In genomic region chr19:58203814-58204475, GRCh38 we compare ENCODE assay signal across 20 cellular contexts. TPM values are rescaled to one million over a fixed set of nuclear protein-coding genes. Genes with fewer than 3 reads are reported as not detected.
DNase-seq lines count a peak whose midpoint lies in the region; ATAC-seq, FAIRE-seq and TF ChIP-seq lines count a peak whose summit lies in the region.
"Had no signal": no experiment of that assay in that cellular context is flagged by ENCODE, and none has a peak within 500 bp of the region (broad histone marks: within the 10 kb centered on the region; RNA-seq: fewer than 3 reads in every experiment).

No MANE protein-coding gene starts in this region.

- H3K56ac ChIP-seq in H1 (replicated peaks; ENCODE audit: insufficient read length, low read depth, low read length): no peak overlapping the region

- ATAC-seq in left lobe of liver: no peak
- no peak for ATAC-seq in mucosa of descending colon
- ATAC-seq: activated T-cell treated with anti-CD3 and anti-CD28 coated beads, Interleukin-2, amount 50 U/mL, for 4 hours had no signal

- H3K36me3 ChIP-seq in HUES64 (ENCODE audit: insufficient read depth, low read length): peaks cover 67% of the 10 kb centered on the region
- peaks cover 20 to 94% (median 49%) of the 10 kb centered on the region in 4 experiments for H3K36me3 ChIP-seq in H1 (ENCODE audit: control insufficient read depth in 2 of 4, insufficient read depth in 4 of 4, low read length in 3 of 4)
- peaks cover 62 to 74% (median 73%) of the 10 kb centered on the region in 3 donors for H3K36me3 ChIP-seq in skeletal muscle tissue (ENCODE audit: control insufficient read depth in 3 of 3, insufficient read depth in 3 of 3, low read length in 3 of 3)
- peaks cover 31% of the 10 kb centered on the region for H3K36me3 ChIP-seq in mucosa of descending colon (ENCODE audit: low read depth)

- H4K5ac ChIP-seq in H1 (ENCODE audit: insufficient read length, low read depth, low read length): no peak overlapping the region

- H4K8ac ChIP-seq in H1 (ENCODE audit: extremely low read depth, insufficient read depth, low read length): no peak overlapping the region; the same call in 1 of the 2 replicates

- H4K20me1 ChIP-seq in H1 (replicated peaks in 1 of 2; ENCODE audit: control insufficient read depth in 1 of 2, insufficient read depth in 2 of 2, low read length in 2 of 2): no peaks in the 10 kb centered on the region

- 96% methylated on average over 49 of the region's 49 CpGs for WGBS in HUES64
- WGBS in H1 (ENCODE audit: extremely low coverage in 1 of 2, insufficient coverage in 1 of 2, insufficient read length in 1 of 2, insufficient replicate concordance in 2 of 2, low coverage in 1 of 2, low lambda C conversion rate in 2 of 2, missing lambda C conversion rate in 1 of 2), 2 experiments: 92% methylated on average over 46 of the region's 49 CpGs; no CpG with 5 or more reads in 1 of the 2 experiments

- no peaks in the 10 kb centered on the region for H3K4me1 ChIP-seq in HUES64 (ENCODE audit: insufficient read depth, low read length)
- no peaks in the 10 kb centered on the region for H3K4me1 ChIP-seq in H1 (replicated peaks in 1 of 4; ENCODE audit: control insufficient read depth in 3 of 4, insufficient read depth in 4 of 4, low read length in 3 of 4)
- H3K4me1 ChIP-seq in skeletal muscle tissue (ENCODE audit: control insufficient read depth in 3 of 3, insufficient read depth in 3 of 3, low read length in 3 of 3): no peaks in the 10 kb centered on the region
- no peaks in the 10 kb centered on the region for H3K4me1 ChIP-seq in mucosa of descending colon (ENCODE audit: low read depth)
- H3K4me1 ChIP-seq: adrenal gland, parathyroid adenoma, vagina had no signal

- no peak for TF ChIP-seq EP300 in H1 (IDR thresholded peaks at IDR 0.05; ENCODE audit: borderline replicate concordance in 1 of 2, low read depth in 2 of 2, low read length in 2 of 2)

- no peak overlapping the region for H2AFZ ChIP-seq in H1 (ENCODE audit: low read length)
- H2AFZ ChIP-seq: parathyroid adenoma had no signal

- no peak for TF ChIP-seq POLR2A in H1 (IDR thresholded peaks at IDR 0.05; ENCODE audit: control extremely low read depth in 1 of 2, low read depth in 2 of 2, low read length in 2 of 2)

- no peak overlapping the region for H3K14ac ChIP-seq in H1 (ENCODE audit: insufficient read length)

- H2BK5ac ChIP-seq in H1 (ENCODE audit: low read depth, low read length): peak overlapping the region; percentile 44; the same call in 1 of the 2 replicates

- no peak overlapping the region for H3K4me2 ChIP-seq in H1 (ENCODE audit: insufficient read depth in 1 of 2, low read depth in 2 of 2, low read length in 2 of 2)

- H3K23ac ChIP-seq in H1 (ENCODE audit: insufficient read length): no peak overlapping the region

- no peak for TF ChIP-seq RAD21 in H1 (IDR thresholded peaks at IDR 0.05 in 1 of 2, conservative IDR thresholded peaks at IDR 0.05 in 1 of 2; ENCODE audit: low read depth in 2 of 2, low read length in 2 of 2)

- H3K27me3 ChIP-seq in HUES64 (ENCODE audit: insufficient read depth, low read length): no peaks in the 10 kb centered on the region
- H3K27me3 ChIP-seq in H1 (replicated peaks in 1 of 4; ENCODE audit: control insufficient read depth in 3 of 4, extremely low read depth in 1 of 4, insufficient read depth in 3 of 4, low read length in 3 of 4): no peaks in the 10 kb centered on the region
- H3K27me3 ChIP-seq in skeletal muscle tissue (ENCODE audit: control insufficient read depth in 3 of 3, insufficient read depth in 3 of 3, low read length in 3 of 3): no peaks in the 10 kb centered on the region
- H3K27me3 ChIP-seq: adrenal gland, vagina had no signal

- CTCF ChIA-PET in H1 (lab: Charles Lee; ENCODE audit: partially characterized antibody): interaction anchor here (0.6 to 1.3 kb wide), 2 partner anchors 72 to 106 kb away, joined by 3 read pairs; no protein-coding TSS in a partner anchor

- POLR2A ChIA-PET in H1 (lab: Charles Lee; ENCODE audit: partially characterized antibody): interaction anchor here (0.7 to 6.1 kb wide), 17 partner anchors 8 to 269 kb away, joined by 3 to 37 read pairs (median 6); partner anchors contain the start of genes ZNF274, ZNF418, ZNF544 and ZNF606

- H3K4ac ChIP-seq in H1 (replicated peaks; ENCODE audit: insufficient read length, low read depth, low read length): no peak overlapping the region

- 0 out of 2 replicates have a peak, but pooled peaks cover 2% of the 10 kb centered on the region for H3K79me1 ChIP-seq in H1 (ENCODE audit: low read depth, low read length)

- H2AK5ac ChIP-seq in H1 (ENCODE audit: low read depth, low read length): no peak overlapping the region

- no peak overlapping the region for H2BK12ac ChIP-seq in H1 (ENCODE audit: low read depth, low read length)

- peaks cover 62% of the 10 kb centered on the region for H3K9me3 ChIP-seq in HUES64 (ENCODE audit: insufficient read depth, low read depth, low read length)
- peaks cover 74 to 77% of the 10 kb centered on the region in 2 experiments for H3K9me3 ChIP-seq in H1 (ENCODE audit: insufficient read depth in 2 of 2, low read depth in 1 of 2, low read length in 1 of 2)
- peaks cover 69 to 88% (median 78%) of the 10 kb centered on the region in 3 donors for H3K9me3 ChIP-seq in skeletal muscle tissue (ENCODE audit: control insufficient read depth in 3 of 3, low read length in 3 of 3)
- peaks cover 100% of the 10 kb centered on the region for H3K9me3 ChIP-seq in mucosa of descending colon

- peaks cover 0 to 6% of the 10 kb centered on the region in 2 experiments; a peak in 1 of 4 replicates for H3K79me2 ChIP-seq in H1 (ENCODE audit: control insufficient read depth in 1 of 2, insufficient read depth in 2 of 2, low read length in 2 of 2)
- H3K79me2 ChIP-seq: parathyroid adenoma had no signal

- DNase-seq in H1 (ENCODE audit: low read depth in 1 of 2, low spot score in 2 of 2) (no peak), left lobe of liver (ENCODE audit: low spot score) (peak; percentile 40), KG1 (lab: John Stamatoyannopoulos, UW) (no peak), mucosa of descending colon (no peak)
- no peak for DNase-seq in NK-92 treated with Interleukin-12 subunit alpha and Interleukin-12 subunit beta, amount 100 ng/mL, for 24 hours (lab: John Stamatoyannopoulos, UW)
- DNase-seq: activated CD4-positive, alpha-beta T cell treated with anti-CD3 and anti-CD28 coated beads for 48 hours; activated naive CD4-positive, alpha-beta T cell; activated T-cell treated with anti-CD3 and anti-CD28 coated beads, Interleukin-2, amount 50 U/mL, for 4 hours; adrenal gland; CD4-positive, CD25-positive, alpha-beta regulatory T cell; HCEC 1CT; left cardiac atrium; NCI-H2081; NCI-H345; NCI-H748 treated with DMSO at 0.1 percent for 48 hours; RPMI8226 had no signal

- H4K91ac ChIP-seq in H1 (replicated peaks; ENCODE audit: insufficient read length, low read length): no peak overlapping the region

- H3K23me2 ChIP-seq in H1 (ENCODE audit: low read depth, low read length): no peaks in the 10 kb centered on the region

- no peak overlapping the region for H2BK120ac ChIP-seq in H1 (replicated peaks; ENCODE audit: low read depth, low read length)

- intact Hi-C loops in mucosa of descending colon (cut with DNase I, micrococcal nuclease): no loop called here

- peak overlapping the region; percentile 60 for H3K4me3 ChIP-seq in HUES64 (ENCODE audit: low read length)
- H3K4me3 ChIP-seq in H1 (ENCODE audit: extremely low read depth in 1 of 4, insufficient read depth in 2 of 4, low read depth in 3 of 4, low read length in 4 of 4): no peak overlapping the region
- peak overlapping the region; percentile 11 to 45 (median 19) for H3K4me3 ChIP-seq in skeletal muscle tissue (ENCODE audit: low read length in 3 of 3)
- no peak overlapping the region for H3K4me3 ChIP-seq in mucosa of descending colon
- H3K4me3 ChIP-seq: adrenal gland, vagina had no signal

- no peak overlapping the region for H3K27ac ChIP-seq in HUES64 (ENCODE audit: low read depth, low read length)
- H3K27ac ChIP-seq in H1 (ENCODE audit: low read depth, low read length): no peak overlapping the region
- no peak overlapping the region for H3K27ac ChIP-seq in skeletal muscle tissue (ENCODE audit: low read depth, low read length)
- H3K27ac ChIP-seq: adrenal gland, parathyroid adenoma, vagina had no signal

- no peak for FAIRE-seq in H1 (lab: Jason Lieb, UNC)

- no peak overlapping the region for H2BK20ac ChIP-seq in H1 (ENCODE audit: low read length)

- no peak overlapping the region for H3K18ac ChIP-seq in H1 (ENCODE audit: extremely low read depth, low read length)

- TF ChIP-seq CTCF in H1 (IDR thresholded peaks at IDR 0.05; ENCODE audit: control extremely low read depth in 1 of 3, insufficient read depth in 1 of 3, low read depth in 1 of 3, low read length in 3 of 3): no peak
- TF ChIP-seq CTCF in mucosa of descending colon (IDR thresholded peaks at IDR 0.05): no peak

- no peak overlapping the region for H2BK15ac ChIP-seq in H1 (ENCODE audit: low read length)

- peak overlapping the region; percentile 54 for H3K9ac ChIP-seq in HUES64 (ENCODE audit: low read depth, low read length)
- H3K9ac ChIP-seq in H1 (replicated peaks in 1 of 4; ENCODE audit: extremely low read depth in 1 of 4, low read depth in 3 of 4, low read length in 3 of 4): no peak overlapping the region
- no peak overlapping the region for H3K9ac ChIP-seq in skeletal muscle tissue (ENCODE audit: low read depth in 1 of 3, low read length in 3 of 3)
- H3K9ac ChIP-seq: parathyroid adenoma had no signal

RNA-seq across cellular contexts. Expression of gene ZNF274, which starts 21.1 kb away (rescaled TPM):
- 13.5 TPM for polyA plus RNA-seq in HUES64 (2013, experiment 1 of 2)
- polyA plus RNA-seq in HUES64 (2013, experiment 2 of 2): 15.8 TPM
- 25.1 and 27.7 TPM in 2 replicates for total RNA-seq in H1 (2021; fragmentation: NEBNext Ultra II Directional; extraction: Animal tissue kit (Norgen Biotek cat#: 25700))
- polyA plus RNA-seq in H1 (2011; rRNA removed): 13.3 and 14.2 TPM in 2 replicates
- 22.8 TPM for polyA plus RNA-seq in H1 (2011; cell fraction: cytosol; rRNA removed)
- polyA plus RNA-seq in H1 (2011; cell fraction: nucleus; rRNA removed): 31.8 TPM
- 23.2 to 26.0 TPM (median 24.9 TPM) in 4 replicates for polyA plus RNA-seq in H1 (2012, experiment 1 of 2)
- polyA plus RNA-seq in H1 (2012, experiment 2 of 2): 6.0 TPM
- polyA plus RNA-seq in H1 (2013, experiment 1 of 2): 15.6 TPM
- polyA plus RNA-seq in H1 (2013, experiment 2 of 2): 15.7 TPM
- polyA minus RNA-seq in H1 (2011; rRNA and poly(A)+ RNA removed): 30.2 and 34.7 TPM in 2 replicates
- 18.1 TPM for polyA minus RNA-seq in H1 (2011; cell fraction: cytosol; rRNA and poly(A)+ RNA removed)
- 42.1 TPM for polyA minus RNA-seq in H1 (2011; cell fraction: nucleus; rRNA and poly(A)+ RNA removed)
- total RNA-seq in left lobe of liver (13.7 TPM), skeletal muscle tissue (11.0 TPM), mucosa of descending colon (10 to 100 TPM; 13.3 to 26.6 (median 20.5) TPM)

RNA-seq across cellular contexts. Expression of gene ZNF544, which starts 24.8 kb away (rescaled TPM):
- 50.4 TPM for polyA plus RNA-seq in HUES64 (2013, experiment 1 of 2)
- polyA plus RNA-seq in HUES64 (2013, experiment 2 of 2): 43.8 TPM
- 54.5 and 60.8 TPM in 2 replicates for total RNA-seq in H1 (2021; fragmentation: NEBNext Ultra II Directional; extraction: Animal tissue kit (Norgen Biotek cat#: 25700))
- 47.9 and 48.8 TPM in 2 replicates for polyA plus RNA-seq in H1 (2011; rRNA removed)
- polyA plus RNA-seq in H1 (2011; cell fraction: cytosol; rRNA removed): 61.3 TPM
- 68.7 TPM for polyA plus RNA-seq in H1 (2011; cell fraction: nucleus; rRNA removed)
- 50.6 to 67.0 TPM (median 60.0 TPM) in 4 replicates for polyA plus RNA-seq in H1 (2012, experiment 1 of 2)
- polyA plus RNA-seq in H1 (2012, experiment 2 of 2): 14.2 TPM
- 35.8 TPM for polyA plus RNA-seq in H1 (2013, experiment 1 of 2)
- polyA plus RNA-seq in H1 (2013, experiment 2 of 2): 33.3 TPM
- polyA minus RNA-seq in H1 (2011; rRNA and poly(A)+ RNA removed): 106 and 107 TPM in 2 replicates
- polyA minus RNA-seq in H1 (2011; cell fraction: cytosol; rRNA and poly(A)+ RNA removed): 45.9 TPM
- polyA minus RNA-seq in H1 (2011; cell fraction: nucleus; rRNA and poly(A)+ RNA removed): 135 TPM
- total RNA-seq in left lobe of liver: 10.0 TPM
- total RNA-seq in skeletal muscle tissue: 26.1 TPM
- total RNA-seq in mucosa of descending colon: 10 to 100 TPM; 12.1 to 30.5 (median 27.6) TPM

RNA-seq across cellular contexts. Expression of gene ZNF329, which starts 53.4 kb away (rescaled TPM):
- polyA plus RNA-seq in HUES64 (2013, experiment 1 of 2): 6.1 TPM
- polyA plus RNA-seq in HUES64 (2013, experiment 2 of 2): 8.6 TPM
- 11.2 and 12.0 TPM in 2 replicates for total RNA-seq in H1 (2021; fragmentation: NEBNext Ultra II Directional; extraction: Animal tissue kit (Norgen Biotek cat#: 25700))
- 5.0 and 5.8 TPM in 2 replicates for polyA plus RNA-seq in H1 (2011; rRNA removed)
- 7.8 TPM for polyA plus RNA-seq in H1 (2011; cell fraction: cytosol; rRNA removed)
- polyA plus RNA-seq in H1 (2011; cell fraction: nucleus; rRNA removed): 5.4 TPM
- polyA plus RNA-seq in H1 (2012, experiment 1 of 2): 8.2 to 12.5 TPM (median 9.8 TPM) in 4 replicates
- 2.1 TPM for polyA plus RNA-seq in H1 (2012, experiment 2 of 2)
- 5.5 TPM for polyA plus RNA-seq in H1 (2013, experiment 1 of 2)
- 6.1 TPM for polyA plus RNA-seq in H1 (2013, experiment 2 of 2)
- 17.6 and 18.5 TPM in 2 replicates for polyA minus RNA-seq in H1 (2011; rRNA and poly(A)+ RNA removed)
- 11.0 TPM for polyA minus RNA-seq in H1 (2011; cell fraction: cytosol; rRNA and poly(A)+ RNA removed)
- polyA minus RNA-seq in H1 (2011; cell fraction: nucleus; rRNA and poly(A)+ RNA removed): 8.4 TPM
- total RNA-seq in left lobe of liver (5.7 TPM), skeletal muscle tissue (16.2 TPM), mucosa of descending colon (10 to 100 TPM in 1 of 3 donors, 1 to 10 TPM in 2; 3.5 to 10.3 (median 4.9) TPM)

Comparison
In these comparisons a context has a peak if more than half of its experiments do, and no peak if none do; other contexts are left out.
1. H3K4me3 ChIP-seq: peak in HUES64 (single experiment) and skeletal muscle tissue (3 of 3); none in H1 (0 of 4) and mucosa of descending colon (single experiment).